8 cellular contexts compared by ENCODE assay signal in genomic region chr6:136249811-136250685, GRCh38. TPM values are rescaled to one million over a fixed set of nuclear protein-coding genes. Genes with fewer than 3 reads are reported as not detected.
A peak's percentile ranks its signal among the peaks of the same experiment; 100 is the strongest.
DNase-seq lines count a peak whose midpoint lies in the region; ATAC-seq and TF ChIP-seq lines count a peak whose summit lies in the region.

TSS of gene MTFR2 (minus strand) at chr6:136250311. CDS start at chr6:136249099, 1,212 bp downstream.

- H3K27me3 ChIP-seq in left ventricle myocardium inferior (ENCODE audit: low read depth) = no peaks in the 10 kb centered on the region

- TF ChIP-seq CTCF in left ventricle myocardium inferior (IDR thresholded peaks at IDR 0.05; ENCODE audit: borderline replicate concordance) = no peak
- TF ChIP-seq CTCF in progenitor cell of endocrine pancreas (IDR thresholded peaks at IDR 0.05; ENCODE audit: unreplicated experiment) = no peak

- ATAC-seq in GM18499 (IDR thresholded peaks at IDR 0.05; ENCODE audit: insufficient read depth, unreplicated experiment) = peak; percentile 93
- ATAC-seq in HG02938 (IDR thresholded peaks at IDR 0.05; ENCODE audit: unreplicated experiment) = peak; percentile 97

- peaks cover 48% of the 10 kb centered on the region for H3K4me1 Mint-ChIP-seq in T-helper 1 cell treated with Interleukin-12 subunit alpha and Interleukin-12 subunit beta and Interleukin-4 antibody, amounts not matched to agents 30 μg/mL and 1 μg/mL, for 36 hours (ENCODE audit: low read depth)
- H3K4me1 Mint-ChIP-seq in progenitor cell of endocrine pancreas (ENCODE audit: low read depth) = peaks cover 27% of the 10 kb centered on the region

- DNase-seq in NCI-H1694 treated with DMSO at 0.1 percent for 48 hours (lab: John Stamatoyannopoulos, UW) (peak; percentile 95), amniotic stem cell (lab: John Stamatoyannopoulos, UW) (peak; percentile 95), left ventricle myocardium inferior (peak; percentile 91), progenitor cell of endocrine pancreas (ENCODE audit: low spot score, unreplicated experiment) (peak; percentile 88)

- H3K9me3 ChIP-seq in left ventricle myocardium inferior (replicated peaks) = no peaks in the 10 kb centered on the region

- peak within 1 kb of the TSS; percentile 97 for H3K27ac Mint-ChIP-seq in T-helper 1 cell treated with Interleukin-12 subunit alpha and Interleukin-12 subunit beta and Interleukin-4 antibody, amounts not matched to agents 30 μg/mL and 1 μg/mL, for 36 hours
- peak within 1 kb of the TSS; percentile 88 for H3K27ac Mint-ChIP-seq in progenitor cell of endocrine pancreas

- no peaks in the 10 kb centered on the region for H3K9me3 Mint-ChIP-seq in T-helper 1 cell treated with Interleukin-12 subunit alpha and Interleukin-12 subunit beta and Interleukin-4 antibody, amounts not matched to agents 30 μg/mL and 1 μg/mL, for 36 hours
- no peaks in the 10 kb centered on the region for H3K9me3 Mint-ChIP-seq in progenitor cell of endocrine pancreas (ENCODE audit: low read depth)

- H3K4me1 ChIP-seq in left ventricle myocardium inferior (peaks cover 20% of the 10 kb centered on the region), urinary bladder (ENCODE audit: insufficient read depth) (no peaks in the 10 kb centered on the region)

- no peaks in the 10 kb centered on the region for H3K27me3 Mint-ChIP-seq in T-helper 1 cell treated with Interleukin-12 subunit alpha and Interleukin-12 subunit beta and Interleukin-4 antibody, amounts not matched to agents 30 μg/mL and 1 μg/mL, for 36 hours (ENCODE audit: low read depth)
- H3K27me3 Mint-ChIP-seq in progenitor cell of endocrine pancreas = no peaks in the 10 kb centered on the region

- H3K27ac ChIP-seq in left ventricle myocardium inferior (replicated peaks) = peak within 1 kb of the TSS; percentile 59
- H3K27ac ChIP-seq in urinary bladder (ENCODE audit: low read depth) = no peak within 1 kb of the TSS

- H3K4me3 ChIP-seq in left ventricle myocardium inferior (peak within 1 kb of the TSS; percentile 74), urinary bladder (ENCODE audit: low read depth, low read length) (peak within 1 kb of the TSS; percentile 58)

- under 1% methylated on average over 59 of the region's 59 CpGs for WGBS in urinary bladder

- peak within 1 kb of the TSS; percentile 98 for H3K4me3 Mint-ChIP-seq in T-helper 1 cell treated with Interleukin-12 subunit alpha and Interleukin-12 subunit beta and Interleukin-4 antibody, amounts not matched to agents 30 μg/mL and 1 μg/mL, for 36 hours
- H3K4me3 Mint-ChIP-seq in progenitor cell of endocrine pancreas (ENCODE audit: low read depth) = peak within 1 kb of the TSS; percentile 95

- H3K36me3 Mint-ChIP-seq in T-helper 1 cell treated with Interleukin-12 subunit alpha and Interleukin-12 subunit beta and Interleukin-4 antibody, amounts not matched to agents 30 μg/mL and 1 μg/mL, for 36 hours (ENCODE audit: low read depth) = peaks cover 26% of the 10 kb centered on the region
- no peaks in the 10 kb centered on the region for H3K36me3 Mint-ChIP-seq in progenitor cell of endocrine pancreas (ENCODE audit: insufficient read depth)

- H3K36me3 ChIP-seq in left ventricle myocardium inferior (no peaks in the 10 kb centered on the region), urinary bladder (ENCODE audit: insufficient read depth) (no peaks in the 10 kb centered on the region)

- intact Hi-C loops in left ventricle myocardium inferior (cut with micrococcal nuclease) = no loop called here

RNA-seq across cellular contexts. Expression of gene MTFR2, which starts in this region (rescaled TPM):
- total RNA-seq in left ventricle myocardium inferior (0.52 TPM), progenitor cell of endocrine pancreas (2.9 and 3.8 TPM in 2 replicates), urinary bladder (1.6 TPM)
- 0.43 TPM for polyA plus RNA-seq in urinary bladder

Comparison
In these comparisons a context has a peak if more than half of its experiments do, and no peak if none do; other contexts are left out.
1. Peak in DNase-seq, H3K4me3 ChIP-seq and H3K27ac ChIP-seq in left ventricle myocardium inferior; RNA of the gene not detected or under 1 TPM.